Comparison of ENCODE assay signal across 25 cellular contexts in the genomic region with DNA sequence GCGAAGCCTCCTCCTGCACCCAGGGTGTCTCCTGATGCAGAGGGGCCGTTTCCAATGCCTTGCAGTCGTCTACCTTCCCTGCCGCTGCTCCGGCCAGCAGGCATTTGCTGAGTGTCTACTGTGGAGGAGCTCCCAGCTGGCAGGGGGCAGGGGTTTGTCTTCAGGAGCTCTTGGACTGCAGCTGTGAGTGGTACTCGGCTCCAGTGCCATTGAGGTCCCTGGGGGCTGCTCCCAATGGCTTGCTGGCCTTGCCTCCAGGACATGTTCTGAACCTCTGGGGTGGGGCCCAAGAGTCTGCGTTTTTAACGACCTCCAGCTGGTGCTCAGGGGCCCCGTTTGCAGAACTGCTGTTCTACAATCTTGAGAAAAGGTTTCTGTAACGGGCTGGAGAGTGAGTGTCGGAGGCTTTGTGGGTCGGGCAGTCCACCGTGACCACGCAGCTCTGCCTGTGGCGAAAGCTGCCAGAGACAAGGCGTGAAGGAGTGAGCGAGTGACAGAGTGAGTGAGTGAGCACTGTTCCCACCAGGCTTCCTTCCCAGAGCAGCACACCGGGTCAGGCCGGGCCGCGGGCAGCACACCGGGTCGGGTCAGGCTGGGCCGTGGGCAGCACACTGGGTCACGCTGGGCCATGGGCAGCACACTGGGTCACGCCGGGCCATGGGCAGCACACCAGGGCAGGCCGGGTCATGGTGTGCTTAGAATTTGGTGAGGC.
DNase-seq lines count a peak whose midpoint lies in the region; ATAC-seq, FAIRE-seq and TF ChIP-seq lines count a peak whose summit lies in the region.
"Had no signal": no experiment of that assay in that cellular context is flagged by ENCODE, and none has a peak within 500 bp of the region (broad histone marks: within the 10 kb centered on the region; RNA-seq: fewer than 3 reads in every experiment).

No MANE protein-coding gene starts in this region.

- peaks cover 39% of the 10 kb centered on the region for H3K4me1 Mint-ChIP-seq in nephron progenitor cell
- H3K4me1 Mint-ChIP-seq: activated naive CD4-positive, alpha-beta T cell treated with anti-CD3 and anti-CD28 coated beads, Interleukin-2, amount 10 ng/mL, durations not matched to agents 7 days and 5 days; activated T-helper 17 cell treated with anti-CD3 and anti-CD28 coated beads, Interleukin-2, amount 50 U/mL, for 72 hours had no signal

- TF ChIP-seq RAD21 in K562 (CRISPR knock-in tag; conservative IDR thresholded peaks at IDR 0.05 in 1 of 2, IDR thresholded peaks at IDR 0.05 in 1 of 2) = no peak

- intact Hi-C loops in K562 (cut with micrococcal nuclease) = no loop called here
- intact Hi-C loops in transverse colon (cut with DNase I; ENCODE audit: low total_unique reads) = no loop called here

- H3K79me2 ChIP-seq in K562 (ENCODE audit: control insufficient read depth, insufficient read depth, low read length) = no peaks in the 10 kb centered on the region

- BruUV-seq in K562 (replicated peaks; lab: Mats Ljungman, UMichigan) = no TSS peak

- POLR2A ChIA-PET in K562 (lab: Yijun Ruan, JAX) = interaction anchor here (0.6 kb wide), 1 partner anchor 583 kb away, joined by 3 read pairs; no protein-coding TSS in a partner anchor

- H3K36me3 ChIP-seq in K562 (ENCODE audit: control insufficient read depth, insufficient read depth, low read length) = no peaks in the 10 kb centered on the region
- H3K36me3 ChIP-seq in transverse colon = no peaks in the 10 kb centered on the region
- H3K36me3 ChIP-seq: adrenal gland, WERI-Rb-1 had no signal

- no peaks in the 10 kb centered on the region for H4K20me1 ChIP-seq in K562 (replicated peaks; ENCODE audit: control insufficient read depth, insufficient read depth, low read length)

- CTCF ChIA-PET in K562 (lab: Yijun Ruan, JAX; ENCODE audit: low intra/inter-chr PET ratio) = no interaction called here

- no peak overlapping the region for H2AFZ ChIP-seq in K562 (ENCODE audit: low read depth, low read length)

- peaks cover 27% of the 10 kb centered on the region for H3K9me3 Mint-ChIP-seq in nephron progenitor cell
- H3K9me3 Mint-ChIP-seq: activated T-helper 17 cell treated with anti-CD3 and anti-CD28 coated beads, Interleukin-2, amount 50 U/mL, for 72 hours had no signal

- in situ Hi-C loops in K562 (cut with MboI) (no loop called here), transverse colon (cut with MboI; ENCODE audit: low pct_ligation_motif_present in 1 of 4, low pct_unique_long_range_greater_than_20kb in 1 of 4, low sequenced_read_pairs in 3 of 4) (no loop called here)

- FAIRE-seq in K562 (lab: Jason Lieb, UNC) = no peak
- no peak for FAIRE-seq in urothelium cell line (lab: Jason Lieb, UNC)

- H3K27ac ChIP-seq in K562 (ENCODE audit: extremely low read depth, low read depth, low read length) (no peak overlapping the region), transverse colon (no peak overlapping the region)
- H3K27ac ChIP-seq: adrenal gland, RWPE1, WERI-Rb-1 had no signal

- WGBS in K562 (ENCODE audit: insufficient coverage, low coverage, missing lambda C conversion rate) = under 1% methylated on average over 27 of the region's 28 CpGs
- WGBS in transverse colon (ENCODE audit: low coverage in 1 of 2), 2 donors = 75 to 83% methylated on average over 4 to 28 of the region's 28 CpGs

- TF ChIP-seq CTCF in K562 (IDR thresholded peaks at IDR 0.05 in 2 of 3, conservative IDR thresholded peaks at IDR 0.05 in 1 of 3; ENCODE audit: insufficient read depth in 2 of 3, low read depth in 1 of 3, low read length in 3 of 3) (no peak), nephron progenitor cell (IDR thresholded peaks at IDR 0.05) (no peak), transverse colon (IDR thresholded peaks at IDR 0.05) (no peak)

- TF ChIP-seq EP300 in K562 (IDR thresholded peaks at IDR 0.05; ENCODE audit: low read length) (no peak), transverse colon (IDR thresholded peaks at IDR 0.05; ENCODE audit: low read depth) (no peak)

- no peak for TF ChIP-seq POLR2A in K562 (conservative IDR thresholded peaks at IDR 0.05)
- no peak for TF ChIP-seq POLR2A in transverse colon (IDR thresholded peaks at IDR 0.05)

- H3K9me3 ChIP-seq in K562 (replicated peaks; ENCODE audit: control insufficient read depth, insufficient read depth, low read depth, low read length) (no peaks in the 10 kb centered on the region), transverse colon (no peaks in the 10 kb centered on the region)
- H3K9me3 ChIP-seq: adrenal gland, Caco-2 had no signal

- peak overlapping the region; percentile 71 for H3K27ac Mint-ChIP-seq in nephron progenitor cell
- H3K27ac Mint-ChIP-seq: activated naive CD4-positive, alpha-beta T cell treated with anti-CD3 and anti-CD28 coated beads, Interleukin-2, amount 10 ng/mL, durations not matched to agents 7 days and 5 days; activated T-helper 17 cell treated with anti-CD3 and anti-CD28 coated beads, Interleukin-2, amount 50 U/mL, for 72 hours had no signal

- no peaks in the 10 kb centered on the region for H3K9me1 ChIP-seq in K562 (ENCODE audit: control insufficient read depth, insufficient read depth, low read length)

- H3K9ac ChIP-seq in K562 (ENCODE audit: insufficient read depth in 1 of 2, low read depth in 2 of 2, low read length in 2 of 2) = no peak overlapping the region

- DNase-seq in NCI-H187 (lab: John Stamatoyannopoulos, UW) = peak; percentile 85 to 86
- no peak for DNase-seq in K562 (ENCODE audit: extremely low read depth in 1 of 4, low spot score in 3 of 4)
- DNase-seq in nephron progenitor cell = no peak
- DNase-seq in stimulated activated naive CD8-positive, alpha-beta T cell treated with anti-CD3 and anti-CD28 coated beads, Interleukin-15, Interleukin-2, amounts not matched to agents 100 U/mL and 50 U/mL, for 24 hours = no peak
- no peak for DNase-seq in urothelium cell line (ENCODE audit: low spot score)
- DNase-seq in transverse colon = no peak
- no peak for DNase-seq in NOMO-1 (lab: John Stamatoyannopoulos, UW; ENCODE audit: unreplicated experiment in 2 of 2)
- DNase-seq: activated CD4-positive, alpha-beta T cell treated with anti-CD3 and anti-CD28 coated beads for 4 hours; activated naive CD4-positive, alpha-beta T cell treated with anti-CD3 and anti-CD28 coated beads, Interleukin-2, amount 10 ng/mL, durations not matched to agents 7 days and 5 days; adrenal gland; C1 segment of cervical spinal cord; Caco-2; foreskin melanocyte; GDM1; mammary epithelial cell; NCI-H2227 treated with DMSO at 0.1 percent for 48 hours; NCI-H774; stimulated activated CD4-positive, alpha-beta T cell treated with anti-CD3 and anti-CD28 coated beads, Interleukin-12 subunit alpha, Interleukin-12 subunit beta, amount 100 ng/mL, for 4 hours; stimulated activated CD4-positive, alpha-beta T cell treated with anti-CD3 and anti-CD28 coated beads, Interleukin-2, amount 100 ng/mL, for 48 hours; trophoblast cell; WERI-Rb-1 had no signal

- peaks cover 8% of the 10 kb centered on the region for H3K27me3 Mint-ChIP-seq in nephron progenitor cell (ENCODE audit: low read depth, poor library complexity)
- H3K27me3 Mint-ChIP-seq: activated naive CD4-positive, alpha-beta T cell treated with anti-CD3 and anti-CD28 coated beads, Interleukin-2, amount 10 ng/mL, durations not matched to agents 7 days and 5 days had no signal

- peak; percentile 34; the same call in 2 of the 3 replicates for ATAC-seq in K562
- peak; percentile 19 for ATAC-seq in stimulated activated naive CD8-positive, alpha-beta T cell treated with anti-CD3 and anti-CD28 coated beads, Interleukin-15, Interleukin-2, amounts not matched to agents 100 U/mL and 50 U/mL, for 24 hours
- ATAC-seq: activated T-helper 17 cell treated with anti-CD3 and anti-CD28 coated beads, Interleukin-2, amount 50 U/mL, for 72 hours; HCT116 had no signal

- H3K27me3 ChIP-seq in K562 (ENCODE audit: control insufficient read depth in 2 of 2, insufficient read depth in 2 of 2, low read length in 2 of 2) = peaks cover 14 to 33% of the 10 kb centered on the region in 2 experiments; a peak in 3 of 5 replicates
- no peaks in the 10 kb centered on the region for H3K27me3 ChIP-seq in transverse colon
- H3K27me3 ChIP-seq: adrenal gland had no signal

- no peak overlapping the region for H3K4me3 ChIP-seq in K562
- no peak overlapping the region for H3K4me3 ChIP-seq in transverse colon
- H3K4me3 ChIP-seq: adrenal gland had no signal

- no peak overlapping the region for H3K4me3 Mint-ChIP-seq in nephron progenitor cell
- H3K4me3 Mint-ChIP-seq: activated naive CD4-positive, alpha-beta T cell treated with anti-CD3 and anti-CD28 coated beads, Interleukin-2, amount 10 ng/mL, durations not matched to agents 7 days and 5 days; activated T-helper 17 cell treated with anti-CD3 and anti-CD28 coated beads, Interleukin-2, amount 50 U/mL, for 72 hours; brain had no signal

- no peaks in the 10 kb centered on the region for H3K4me1 ChIP-seq in K562 (replicated peaks in 1 of 2; ENCODE audit: control insufficient read depth in 2 of 2, insufficient read depth in 2 of 2, low read length in 2 of 2)
- H3K4me1 ChIP-seq in transverse colon = no peaks in the 10 kb centered on the region
- H3K4me1 ChIP-seq: adrenal gland, Caco-2 had no signal

- peaks cover 4% of the 10 kb centered on the region for H3K36me3 Mint-ChIP-seq in nephron progenitor cell (ENCODE audit: low read depth)
- H3K36me3 Mint-ChIP-seq: activated naive CD4-positive, alpha-beta T cell treated with anti-CD3 and anti-CD28 coated beads, Interleukin-2, amount 10 ng/mL, durations not matched to agents 7 days and 5 days had no signal

- H3K4me2 ChIP-seq in K562 (ENCODE audit: insufficient read depth, low read length) = no peak overlapping the region

TF ChIP-seq in K562, 482 proteins besides CTCF, POLR2A, EP300 and RAD21 (continues in another document):
- no peak for TF ChIP-seq BMI1 (IDR thresholded peaks at IDR 0.05; ENCODE audit: low read length)
- TF ChIP-seq TAF15 (IDR thresholded peaks at IDR 0.05; ENCODE audit: low read depth, low read length) = no peak
- no peak for TF ChIP-seq ZNF23 (CRISPR knock-in tag; IDR thresholded peaks at IDR 0.05)
- TF ChIP-seq POLR2H (tag; IDR thresholded peaks at IDR 0.05; ENCODE audit: low read depth) = no peak
- TF ChIP-seq RBM15 (IDR thresholded peaks at IDR 0.05; ENCODE audit: insufficient read depth, low read length) = no peak

Comparison
In these comparisons a context has a peak if more than half of its experiments do, and no peak if none do; other contexts are left out.
1. DNase-seq: peak in NCI-H187 (2 of 2); none in K562 (0 of 4), nephron progenitor cell (single experiment), stimulated activated naive CD8-positive, alpha-beta T cell treated with anti-CD3 and anti-CD28 coated beads, Interleukin-15, Interleukin-2, amounts not matched to agents 100 U/mL and 50 U/mL, for 24 hours (single experiment), urothelium cell line (single experiment), transverse colon (single experiment) and NOMO-1 (0 of 2).